8 cellular contexts compared by ENCODE assay signal in genomic region chr1:47192458-47193384, GRCh38.
DNase-seq lines count a peak whose midpoint lies in the region; ATAC-seq and TF ChIP-seq lines count a peak whose summit lies in the region.

No MANE protein-coding gene starts in this region.

- H3K4me1 ChIP-seq in NT2/D1 (ENCODE audit: insufficient read depth, insufficient read length): peaks cover 27% of the 10 kb centered on the region
- peaks cover 45% of the 10 kb centered on the region in 2 donors for H3K4me1 ChIP-seq in mucosa of rectum (ENCODE audit: control insufficient read depth in 2 of 2, insufficient read depth in 2 of 2, low read length in 2 of 2)

- peak overlapping the region; percentile 26 for H3K9ac ChIP-seq in NT2/D1 (ENCODE audit: insufficient read length, low read depth)
- H3K9ac ChIP-seq in mucosa of rectum (ENCODE audit: low read depth in 1 of 2, low read length in 2 of 2): peak overlapping the region in 1 of 2 donors; percentile 36

- DNase-seq in NK-92 treated with Interleukin-12 subunit alpha and Interleukin-12 subunit beta, amount 100 ng/mL, for 24 hours (lab: John Stamatoyannopoulos, UW): peak; percentile 21
- DNase-seq in NK-92 (lab: John Stamatoyannopoulos, UW; ENCODE audit: unreplicated experiment): no peak
- DNase-seq in NT2/D1 (ENCODE audit: low read depth, low spot score): peak; percentile 98
- DNase-seq in activated CD8-positive, alpha-beta memory T cell treated with anti-CD3 and anti-CD28 coated beads, Interleukin-2, amount 50 U/mL, for 24 hours (ENCODE audit: extremely low read depth): peak; percentile 39
- peak; percentile 68 for DNase-seq in epithelial cell of esophagus (ENCODE audit: low read depth)
- peak; percentile 24 to 39 for DNase-seq in stimulated activated CD8-positive, alpha-beta memory T cell treated with anti-CD3 and anti-CD28 coated beads, Interleukin-7, amount 100 ng/mL, for 1 hour (ENCODE audit: low read depth in 2 of 2)

- peak; percentile 74 for ATAC-seq in HG03460 (IDR thresholded peaks at IDR 0.05; ENCODE audit: unreplicated experiment)

- peaks cover 5% of the 10 kb centered on the region for H3K27me3 ChIP-seq in NT2/D1 (ENCODE audit: insufficient read depth, insufficient read length)
- H3K27me3 ChIP-seq in mucosa of rectum (ENCODE audit: control insufficient read depth in 2 of 2, insufficient read depth in 2 of 2, low read length in 2 of 2): peaks cover 0 to 3% of the 10 kb centered on the region in 2 donors

- peak; percentile 98 for TF ChIP-seq CTCF in epithelial cell of esophagus (IDR thresholded peaks at IDR 0.05; ENCODE audit: insufficient read depth, low read depth, low read length, missing control alignments)

- H3K4me3 ChIP-seq in NT2/D1 (ENCODE audit: insufficient read length, low read depth) (no peak overlapping the region), epithelial cell of esophagus (ENCODE audit: low read length) (no peak overlapping the region), mucosa of rectum (ENCODE audit: low read length in 2 of 2) (peak overlapping the region; percentile 30 to 61)

- peak overlapping the region; percentile 85 to 87 for H3K27ac ChIP-seq in mucosa of rectum (ENCODE audit: low read depth in 2 of 2, low read length in 2 of 2)

- H3K36me3 ChIP-seq in NT2/D1 (ENCODE audit: insufficient read depth, insufficient read length, low read length) (no peaks in the 10 kb centered on the region), mucosa of rectum (ENCODE audit: control insufficient read depth in 2 of 2, insufficient read depth in 2 of 2, low read length in 2 of 2) (no peaks in the 10 kb centered on the region)

- H3K9me3 ChIP-seq in NT2/D1 (ENCODE audit: insufficient read depth, low read length): no peaks in the 10 kb centered on the region
- H3K9me3 ChIP-seq in mucosa of rectum (ENCODE audit: control insufficient read depth in 2 of 2, low read length in 2 of 2): no peaks in the 10 kb centered on the region

Comparison
In these comparisons a context has a peak if more than half of its experiments do, and no peak if none do; other contexts are left out.
1. H3K4me3 ChIP-seq: peak in mucosa of rectum (2 of 2); none in NT2/D1 (single experiment) and epithelial cell of esophagus (single experiment).